In the genomic region with DNA sequence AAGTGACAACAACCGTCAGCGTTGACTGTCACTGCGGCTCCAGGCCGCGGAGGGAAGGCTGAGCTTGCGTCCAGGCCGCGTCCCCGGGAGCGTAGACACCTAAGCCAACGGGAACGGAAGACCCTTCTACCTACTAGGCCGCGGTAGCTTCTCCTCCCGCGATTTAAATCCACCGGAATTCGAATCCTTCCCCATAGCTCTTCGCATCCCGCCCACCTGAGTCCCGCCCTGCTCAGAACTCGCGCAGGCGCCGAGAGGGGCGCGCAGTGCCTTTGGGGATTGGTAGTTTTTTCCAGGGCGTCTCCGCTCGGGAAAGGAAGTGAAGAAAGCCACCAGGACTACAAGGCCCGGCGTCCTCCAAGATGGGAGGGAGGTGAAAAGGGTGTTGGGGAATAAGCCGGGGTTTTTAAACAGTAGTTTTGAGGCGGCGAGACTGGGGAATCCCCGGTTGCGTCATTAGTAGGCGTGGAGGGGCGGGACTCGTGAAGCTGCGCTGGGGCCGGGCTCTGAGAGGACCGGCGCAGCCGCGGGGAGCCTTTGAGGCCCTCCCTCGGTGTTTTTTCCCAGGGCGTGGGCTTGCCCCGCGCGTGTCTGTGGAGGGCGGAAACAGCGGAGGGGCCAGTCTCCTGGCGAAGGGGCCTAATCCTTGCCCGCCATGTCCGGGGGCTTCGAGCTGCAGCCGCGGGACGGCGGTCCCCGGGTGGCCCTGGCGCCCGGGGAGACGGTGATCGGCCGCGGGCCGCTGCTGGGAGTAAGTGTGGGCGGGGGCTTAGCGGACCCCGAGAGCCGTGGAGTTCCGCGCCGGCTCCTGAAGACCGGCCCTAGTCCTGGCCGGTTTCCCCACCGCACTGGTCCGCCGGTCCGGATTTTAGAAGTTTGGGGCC, we compare ENCODE assay signal across 1 cellular context.
TF ChIP-seq lines count a peak whose summit lies in the region.

Gene APLF, plus strand, starts transcription at position 509 of the 884 bp plus-strand sequence. Its CDS starts 147 bp downstream, at position 656.
A gene with protein sequence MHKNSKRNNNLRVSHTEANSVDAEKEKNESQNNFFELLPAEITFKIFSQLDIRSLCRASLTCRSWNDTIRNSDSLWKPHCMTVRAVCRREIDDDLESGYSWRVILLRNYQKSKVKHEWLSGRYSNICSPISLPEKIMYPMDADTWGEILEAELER (minus strand): TSS at position 218 of the 884 bp plus-strand sequence. CDS start 2,149 bp downstream, outside the sequence.

TF ChIP-seq in HEK293, 187 proteins besides CTCF, POLR2A, EP300 and RAD21 (continued from another document and continues in another):
- TF ChIP-seq ZBTB10 (tag by site-specific recombination; IDR thresholded peaks at IDR 0.05) (peak; percentile 78), ZNF239 (tag by site-specific recombination; IDR thresholded peaks at IDR 0.05) (no peak), HOXC10 (CRISPR knock-in tag; IDR thresholded peaks at IDR 0.05) (no peak), ZNF433 (tag by site-specific recombination; IDR thresholded peaks at IDR 0.05; ENCODE audit: low read depth) (no peak), ZNF555 (tag by site-specific recombination; conservative IDR thresholded peaks at IDR 0.05) (no peak), TSHZ1 (tag by site-specific recombination; IDR thresholded peaks at IDR 0.05; ENCODE audit: borderline replicate concordance) (no peak), WT1 (tag by site-specific recombination; IDR thresholded peaks at IDR 0.05) (0 out of 2 replicates have a peak, but pooled peaks have one; percentile 10), SALL2 (tag by site-specific recombination; IDR thresholded peaks at IDR 0.05; ENCODE audit: borderline replicate concordance) (no peak), ZNF571 (tag by site-specific recombination; IDR thresholded peaks at IDR 0.05) (no peak), ZNF707 (tag by site-specific recombination; IDR thresholded peaks at IDR 0.05) (no peak), RBAK (tag by site-specific recombination; IDR thresholded peaks at IDR 0.05) (no peak), ZNF354C (tag by site-specific recombination; IDR thresholded peaks at IDR 0.05; ENCODE audit: borderline replicate concordance, low read depth) (no peak), ZXDB (tag by site-specific recombination; IDR thresholded peaks at IDR 0.05) (peak; percentile 58), MEIS1 (CRISPR knock-in tag; IDR thresholded peaks at IDR 0.05; ENCODE audit: borderline replicate concordance) (no peak), KLF1 (tag by site-specific recombination; IDR thresholded peaks at IDR 0.05) (peak; percentile 79), SETDB1 (IDR thresholded peaks at IDR 0.05; ENCODE audit: insufficient read length, low read length) (no peak), ZNF335 (tag by site-specific recombination; conservative IDR thresholded peaks at IDR 0.05) (peak; percentile 95), ZNF132 (tag by site-specific recombination; IDR thresholded peaks at IDR 0.05; ENCODE audit: borderline replicate concordance) (no peak), GFI1B (tag by site-specific recombination; IDR thresholded peaks at IDR 0.05) (no peak), YY2 (tag by site-specific recombination; IDR thresholded peaks at IDR 0.05) (no peak), KLF10 (tag by site-specific recombination; IDR thresholded peaks at IDR 0.05) (peak; percentile 86), ZNF473 (tag by site-specific recombination; IDR thresholded peaks at IDR 0.05) (no peak), ZBTB20 (tag by site-specific recombination; IDR thresholded peaks at IDR 0.05) (peak; percentile 86), ZNF37A (tag by site-specific recombination; IDR thresholded peaks at IDR 0.05) (no peak), ZNF501 (tag by site-specific recombination; IDR thresholded peaks at IDR 0.05) (peak; percentile 77; the same call in 1 of the 2 replicates), ZBTB7A (tag by site-specific recombination; IDR thresholded peaks at IDR 0.05; ENCODE audit: low read depth) (no peak), ZNF521 (tag by site-specific recombination; IDR thresholded peaks at IDR 0.05) (no peak), ZNF510 (tag by site-specific recombination; IDR thresholded peaks at IDR 0.05; ENCODE audit: insufficient replicate concordance) (no peak), ZNF366 (tag by site-specific recombination; conservative IDR thresholded peaks at IDR 0.05) (0 out of 2 replicates have a peak, but pooled peaks have one; percentile 30), ZBTB48 (tag by site-specific recombination; IDR thresholded peaks at IDR 0.05) (0 out of 2 replicates have a peak, but pooled peaks have one; percentile 36), ZBTB17 (tag by site-specific recombination; IDR thresholded peaks at IDR 0.05) (peak; percentile 29; the same call in 1 of the 2 replicates), ZNF514 (tag by site-specific recombination; IDR thresholded peaks at IDR 0.05) (no peak), ZEB2 (tag by site-specific recombination; IDR thresholded peaks at IDR 0.05) (peak; percentile 67), ZNF677 (tag by site-specific recombination; IDR thresholded peaks at IDR 0.05) (0 out of 2 replicates have a peak, but pooled peaks have one; percentile 6), SCRT2 (tag by site-specific recombination; IDR thresholded peaks at IDR 0.05) (no peak), ZNF529 (tag by site-specific recombination; IDR thresholded peaks at IDR 0.05; ENCODE audit: insufficient replicate concordance) (no peak), ZNF600 (tag by site-specific recombination; IDR thresholded peaks at IDR 0.05) (peak; percentile 15; the same call in 1 of the 2 replicates), ZNF558 (tag by site-specific recombination; IDR thresholded peaks at IDR 0.05) (no peak), BCL11B (tag by site-specific recombination; IDR thresholded peaks at IDR 0.05; ENCODE audit: low read depth) (no peak)
- TF ChIP-seq, protein P1, sequence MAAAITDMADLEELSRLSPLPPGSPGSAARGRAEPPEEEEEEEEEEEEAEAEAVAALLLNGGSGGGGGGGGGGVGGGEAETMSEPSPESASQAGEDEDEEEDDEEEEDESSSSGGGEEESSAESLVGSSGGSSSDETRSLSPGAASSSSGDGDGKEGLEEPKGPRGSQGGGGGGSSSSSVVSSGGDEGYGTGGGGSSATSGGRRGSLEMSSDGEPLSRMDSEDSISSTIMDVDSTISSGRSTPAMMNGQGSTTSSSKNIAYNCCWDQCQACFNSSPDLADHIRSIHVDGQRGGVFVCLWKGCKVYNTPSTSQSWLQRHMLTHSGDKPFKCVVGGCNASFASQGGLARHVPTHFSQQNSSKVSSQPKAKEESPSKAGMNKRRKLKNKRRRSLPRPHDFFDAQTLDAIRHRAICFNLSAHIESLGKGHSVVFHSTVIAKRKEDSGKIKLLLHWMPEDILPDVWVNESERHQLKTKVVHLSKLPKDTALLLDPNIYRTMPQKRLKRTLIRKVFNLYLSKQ (tag by site-specific recombination; IDR thresholded peaks at IDR 0.05; ENCODE audit: borderline replicate concordance), result no peak
- TF ChIP-seq, protein P2, sequence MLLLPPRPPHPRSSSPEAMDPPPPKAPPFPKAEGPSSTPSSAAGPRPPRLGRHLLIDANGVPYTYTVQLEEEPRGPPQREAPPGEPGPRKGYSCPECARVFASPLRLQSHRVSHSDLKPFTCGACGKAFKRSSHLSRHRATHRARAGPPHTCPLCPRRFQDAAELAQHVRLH (tag by site-specific recombination; IDR thresholded peaks at IDR 0.05), result peak; percentile 60; the same call in 1 of the 2 replicates
- TF ChIP-seq, protein P3, sequence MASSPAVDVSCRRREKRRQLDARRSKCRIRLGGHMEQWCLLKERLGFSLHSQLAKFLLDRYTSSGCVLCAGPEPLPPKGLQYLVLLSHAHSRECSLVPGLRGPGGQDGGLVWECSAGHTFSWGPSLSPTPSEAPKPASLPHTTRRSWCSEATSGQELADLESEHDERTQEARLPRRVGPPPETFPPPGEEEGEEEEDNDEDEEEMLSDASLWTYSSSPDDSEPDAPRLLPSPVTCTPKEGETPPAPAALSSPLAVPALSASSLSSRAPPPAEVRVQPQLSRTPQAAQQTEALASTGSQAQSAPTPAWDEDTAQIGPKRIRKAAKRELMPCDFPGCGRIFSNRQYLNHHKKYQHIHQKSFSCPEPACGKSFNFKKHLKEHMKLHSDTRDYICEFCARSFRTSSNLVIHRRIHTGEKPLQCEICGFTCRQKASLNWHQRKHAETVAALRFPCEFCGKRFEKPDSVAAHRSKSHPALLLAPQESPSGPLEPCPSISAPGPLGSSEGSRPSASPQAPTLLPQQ (tag by site-specific recombination; IDR thresholded peaks at IDR 0.05), result peak; percentile 38; the same call in 1 of the 2 replicates
- TF ChIP-seq, protein P4, sequence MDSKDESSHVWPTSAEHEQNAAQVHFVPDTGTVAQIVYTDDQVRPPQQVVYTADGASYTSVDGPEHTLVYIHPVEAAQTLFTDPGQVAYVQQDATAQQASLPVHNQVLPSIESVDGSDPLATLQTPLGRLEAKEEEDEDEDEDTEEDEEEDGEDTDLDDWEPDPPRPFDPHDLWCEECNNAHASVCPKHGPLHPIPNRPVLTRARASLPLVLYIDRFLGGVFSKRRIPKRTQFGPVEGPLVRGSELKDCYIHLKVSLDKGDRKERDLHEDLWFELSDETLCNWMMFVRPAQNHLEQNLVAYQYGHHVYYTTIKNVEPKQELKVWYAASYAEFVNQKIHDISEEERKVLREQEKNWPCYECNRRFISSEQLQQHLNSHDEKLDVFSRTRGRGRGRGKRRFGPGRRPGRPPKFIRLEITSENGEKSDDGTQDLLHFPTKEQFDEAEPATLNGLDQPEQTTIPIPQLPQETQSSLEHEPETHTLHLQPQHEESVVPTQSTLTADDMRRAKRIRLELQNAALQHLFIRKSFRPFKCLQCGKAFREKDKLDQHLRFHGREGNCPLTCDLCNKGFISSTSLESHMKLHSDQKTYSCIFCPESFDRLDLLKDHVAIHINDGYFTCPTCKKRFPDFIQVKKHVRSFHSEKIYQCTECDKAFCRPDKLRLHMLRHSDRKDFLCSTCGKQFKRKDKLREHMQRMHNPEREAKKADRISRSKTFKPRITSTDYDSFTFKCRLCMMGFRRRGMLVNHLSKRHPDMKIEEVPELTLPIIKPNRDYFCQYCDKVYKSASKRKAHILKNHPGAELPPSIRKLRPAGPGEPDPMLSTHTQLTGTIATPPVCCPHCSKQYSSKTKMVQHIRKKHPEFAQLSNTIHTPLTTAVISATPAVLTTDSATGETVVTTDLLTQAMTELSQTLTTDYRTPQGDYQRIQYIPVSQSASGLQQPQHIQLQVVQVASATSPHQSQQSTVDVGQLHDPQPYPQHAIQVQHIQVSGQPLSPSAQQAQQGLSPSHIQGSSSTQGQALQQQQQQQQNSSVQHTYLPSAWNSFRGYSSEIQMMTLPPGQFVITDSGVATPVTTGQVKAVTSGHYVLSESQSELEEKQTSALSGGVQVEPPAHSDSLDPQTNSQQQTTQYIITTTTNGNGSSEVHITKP (tag by site-specific recombination; IDR thresholded peaks at IDR 0.05), result peak; percentile 45; the same call in 1 of the 2 replicates
- TF ChIP-seq, protein P5, sequence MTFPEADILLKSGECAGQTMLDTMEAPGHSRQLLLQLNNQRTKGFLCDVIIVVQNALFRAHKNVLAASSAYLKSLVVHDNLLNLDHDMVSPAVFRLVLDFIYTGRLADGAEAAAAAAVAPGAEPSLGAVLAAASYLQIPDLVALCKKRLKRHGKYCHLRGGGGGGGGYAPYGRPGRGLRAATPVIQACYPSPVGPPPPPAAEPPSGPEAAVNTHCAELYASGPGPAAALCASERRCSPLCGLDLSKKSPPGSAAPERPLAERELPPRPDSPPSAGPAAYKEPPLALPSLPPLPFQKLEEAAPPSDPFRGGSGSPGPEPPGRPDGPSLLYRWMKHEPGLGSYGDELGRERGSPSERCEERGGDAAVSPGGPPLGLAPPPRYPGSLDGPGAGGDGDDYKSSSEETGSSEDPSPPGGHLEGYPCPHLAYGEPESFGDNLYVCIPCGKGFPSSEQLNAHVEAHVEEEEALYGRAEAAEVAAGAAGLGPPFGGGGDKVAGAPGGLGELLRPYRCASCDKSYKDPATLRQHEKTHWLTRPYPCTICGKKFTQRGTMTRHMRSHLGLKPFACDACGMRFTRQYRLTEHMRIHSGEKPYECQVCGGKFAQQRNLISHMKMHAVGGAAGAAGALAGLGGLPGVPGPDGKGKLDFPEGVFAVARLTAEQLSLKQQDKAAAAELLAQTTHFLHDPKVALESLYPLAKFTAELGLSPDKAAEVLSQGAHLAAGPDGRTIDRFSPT (tag by site-specific recombination; IDR thresholded peaks at IDR 0.05), result no peak
